18 cellular contexts compared by ENCODE assay signal in genomic region chr13:97318532-97318931, GRCh38.
DNase-seq lines count a peak whose midpoint lies in the region; ATAC-seq and TF ChIP-seq lines count a peak whose summit lies in the region.
"Had no signal": no experiment of that assay in that cellular context is flagged by ENCODE, and none has a peak within 500 bp of the region (broad histone marks: within the 10 kb centered on the region; RNA-seq: fewer than 3 reads in every experiment).

No MANE protein-coding gene starts in this region.

- intact Hi-C loops in CD8-positive, alpha-beta T cell (cut with DNase I, micrococcal nuclease) = no loop called here
- intact Hi-C loops in psoas muscle (cut with DNase I) = no loop called here

- H2AFZ ChIP-seq in fibroblast of lung (ENCODE audit: low read length) = no peak overlapping the region
- H2AFZ ChIP-seq: hepatocyte had no signal

- no peak for ATAC-seq in CD8-positive, alpha-beta T cell
- ATAC-seq in psoas muscle (peak in 1 of 4 donors; percentile 3), GM19452 (IDR thresholded peaks at IDR 0.05; ENCODE audit: unreplicated experiment) (no peak)
- ATAC-seq in naive thymus-derived CD8-positive, alpha-beta T cell = no peak
- ATAC-seq: sciatic nerve had no signal

- no peaks in the 10 kb centered on the region for H4K20me1 ChIP-seq in fibroblast of lung (ENCODE audit: control insufficient read depth, extremely low read depth, insufficient read depth, low read length)

- no peak overlapping the region for H3K4me3 Mint-ChIP-seq in CD8-positive, alpha-beta T cell
- H3K4me3 Mint-ChIP-seq in naive thymus-derived CD8-positive, alpha-beta T cell = no peak overlapping the region

- peak overlapping the region; percentile 20 for H3K27ac Mint-ChIP-seq in CD8-positive, alpha-beta T cell
- peak overlapping the region in 2 of 10 donors; percentile 11 to 23 for H3K27ac Mint-ChIP-seq in naive thymus-derived CD8-positive, alpha-beta T cell

- no peaks in the 10 kb centered on the region for H3K36me3 ChIP-seq in CD8-positive, alpha-beta T cell (ENCODE audit: insufficient read depth, low read length)
- H3K36me3 ChIP-seq in fibroblast of lung (ENCODE audit: control insufficient read depth, insufficient read depth, low read length) (no peaks in the 10 kb centered on the region), psoas muscle (ENCODE audit: insufficient read depth in 1 of 2, low read depth in 1 of 2) (no peaks in the 10 kb centered on the region)
- H3K36me3 ChIP-seq: uterus had no signal

- no peak overlapping the region for H3K4me3 ChIP-seq in CD8-positive, alpha-beta T cell (ENCODE audit: low read depth, low read length)
- H3K4me3 ChIP-seq in fibroblast of lung (replicated peaks in 1 of 4; ENCODE audit: control extremely low read depth in 1 of 4, insufficient read depth in 1 of 4, low read depth in 3 of 4, low read length in 4 of 4) (peak overlapping the region in 1 of 4 experiments; percentile 12), psoas muscle (peak overlapping the region; percentile 17)
- H3K4me3 ChIP-seq: hepatocyte, uterus had no signal

- H3K9me3 ChIP-seq in CD8-positive, alpha-beta T cell (ENCODE audit: low read length) = no peaks in the 10 kb centered on the region
- no peaks in the 10 kb centered on the region for H3K9me3 ChIP-seq in fibroblast of lung (ENCODE audit: control insufficient read depth, insufficient read depth, low read depth, low read length)
- no peaks in the 10 kb centered on the region for H3K9me3 ChIP-seq in psoas muscle
- H3K9me3 ChIP-seq: uterus had no signal

- no peaks in the 10 kb centered on the region for H3K27me3 ChIP-seq in CD8-positive, alpha-beta T cell (ENCODE audit: insufficient read depth, low read length)
- no peaks in the 10 kb centered on the region for H3K27me3 ChIP-seq in fibroblast of lung (ENCODE audit: control insufficient read depth, insufficient read depth, low read length)
- no peaks in the 10 kb centered on the region for H3K27me3 ChIP-seq in psoas muscle (ENCODE audit: insufficient read depth in 3 of 3, low read length in 2 of 3)
- H3K27me3 ChIP-seq: hepatocyte, uterus had no signal

- no peaks in the 10 kb centered on the region for H3K4me1 ChIP-seq in CD8-positive, alpha-beta T cell (ENCODE audit: insufficient read depth, low read length)
- H3K4me1 ChIP-seq in fibroblast of lung (ENCODE audit: control insufficient read depth, extremely low read depth, insufficient read depth, low read length) = peaks cover 32% of the 10 kb centered on the region
- H3K4me1 ChIP-seq in psoas muscle = peaks cover 88% of the 10 kb centered on the region
- H3K4me1 ChIP-seq: uterus had no signal

- peaks cover 14% of the 10 kb centered on the region for H3K36me3 Mint-ChIP-seq in CD8-positive, alpha-beta T cell
- H3K36me3 Mint-ChIP-seq in naive thymus-derived CD8-positive, alpha-beta T cell = peaks cover 0 to 5% (median 2%) of the 10 kb centered on the region in 3 donors

- DNase-seq in CD8-positive, alpha-beta T cell = no peak
- DNase-seq in OCI-M1 (lab: John Stamatoyannopoulos, UW) (peak; percentile 54), fibroblast of lung (ENCODE audit: low read depth in 2 of 2) (peak in 1 of 2 donors; percentile 72), psoas muscle (no peak), DMS114 treated with DMSO at 0.1 percent for 48 hours (lab: John Stamatoyannopoulos, UW; ENCODE audit: unreplicated experiment) (no peak)
- DNase-seq in naive thymus-derived CD8-positive, alpha-beta T cell = no peak
- DNase-seq in activated T-cell treated with anti-CD3 and anti-CD28 coated beads, Interleukin-2, amount 50 U/mL, for 1 hour = no peak
- DNase-seq: activated CD8-positive, alpha-beta memory T cell treated with anti-CD3 and anti-CD28 coated beads, Interleukin-2, amount 50 U/mL, for 48 hours; DMS53; GOT3; NCI-H1417; NCI-H510A treated with DMSO at 0.1 percent for 48 hours; uterus had no signal

- peaks cover 23% of the 10 kb centered on the region for H3K79me2 ChIP-seq in fibroblast of lung (ENCODE audit: control insufficient read depth, insufficient read depth, low read length)

- POLR2A ChIA-PET in CD8-positive, alpha-beta T cell (lab: Charles Lee) = interaction anchor here (0.5 kb wide), 1 partner anchor 10 kb away, joined by 5 read pairs; no protein-coding TSS in a partner anchor
- POLR2A ChIA-PET in naive thymus-derived CD8-positive, alpha-beta T cell (lab: Charles Lee) = no interaction called here

- no peaks in the 10 kb centered on the region for H3K27me3 Mint-ChIP-seq in CD8-positive, alpha-beta T cell (ENCODE audit: low read depth)
- no peaks in the 10 kb centered on the region for H3K27me3 Mint-ChIP-seq in naive thymus-derived CD8-positive, alpha-beta T cell

- CTCF ChIA-PET in CD8-positive, alpha-beta T cell (lab: Charles Lee) = interaction anchor here (0.8 to 1.0 kb wide), 2 partner anchors 26 to 301 kb away, joined by 3 read pairs; no protein-coding TSS in a partner anchor

- H3K27ac ChIP-seq in CD8-positive, alpha-beta T cell (ENCODE audit: low read depth, low read length) = no peak overlapping the region
- H3K27ac ChIP-seq in fibroblast of lung (ENCODE audit: insufficient read depth, low read length) (peak overlapping the region; percentile 57), psoas muscle (peak overlapping the region; percentile 81)
- H3K27ac ChIP-seq: hepatocyte, RWPE1, VCaP had no signal

- no peak for TF ChIP-seq CTCF in CD8-positive, alpha-beta T cell (IDR thresholded peaks at IDR 0.05)
- TF ChIP-seq CTCF in fibroblast of lung (conservative IDR thresholded peaks at IDR 0.05 in 1 of 2, IDR thresholded peaks at IDR 0.05 in 1 of 2; ENCODE audit: low read depth in 1 of 2, low read length in 2 of 2) (no peak), psoas muscle (IDR thresholded peaks at IDR 0.05) (no peak)

- peak overlapping the region; percentile 42 for H3K4me2 ChIP-seq in fibroblast of lung (ENCODE audit: extremely low read depth, insufficient read depth, low read length)
- H3K4me2 ChIP-seq: hepatocyte had no signal

- no peak overlapping the region for H3K9ac ChIP-seq in fibroblast of lung (ENCODE audit: insufficient read depth, low read length)

- H3K9me3 Mint-ChIP-seq in CD8-positive, alpha-beta T cell = no peaks in the 10 kb centered on the region
- H3K9me3 Mint-ChIP-seq in naive thymus-derived CD8-positive, alpha-beta T cell = no peaks in the 10 kb centered on the region

- peaks cover 50% of the 10 kb centered on the region for H3K4me1 Mint-ChIP-seq in CD8-positive, alpha-beta T cell (ENCODE audit: low read depth)
- peaks cover 16 to 59% (median 31%) of the 10 kb centered on the region in 4 donors for H3K4me1 Mint-ChIP-seq in naive thymus-derived CD8-positive, alpha-beta T cell

- 66 to 70% (median 66%) methylated on average over 2 of the region's 2 CpGs for WGBS in psoas muscle, 3 donors
